ENCODE assay signal across 8 cellular contexts in genomic region chr17:61400786-61401279, GRCh38. TPM values are rescaled to one million over a fixed set of nuclear protein-coding genes. Genes with fewer than 3 reads are reported as not detected.
A peak's percentile ranks its signal among the peaks of the same experiment; 100 is the strongest.
DNase-seq lines count a peak whose midpoint lies in the region; ATAC-seq and TF ChIP-seq lines count a peak whose summit lies in the region.

No MANE protein-coding gene starts in this region.

- peak; percentile 26 for ATAC-seq in memory B cell (ENCODE audit: low read depth)
- no peak for ATAC-seq in GM21381 (IDR thresholded peaks at IDR 0.05; ENCODE audit: unreplicated experiment)

- H3K27ac Mint-ChIP-seq in activated CD4-positive, alpha-beta T cell treated with anti-CD3 and anti-CD28 coated beads, Interleukin-2, amount 10 ng/mL, durations not matched to agents 24 days and 14 days, result peak overlapping the region; percentile 34
- H3K27ac Mint-ChIP-seq in memory B cell, result no peak overlapping the region

- peak overlapping the region; percentile 98 for H3K27ac ChIP-seq in tibial artery

- TF ChIP-seq CTCF in astrocyte of the spinal cord (IDR thresholded peaks at IDR 0.05; ENCODE audit: low read depth, low read length), result no peak
- no peak for TF ChIP-seq CTCF in tibial artery (IDR thresholded peaks at IDR 0.05)

- no peaks in the 10 kb centered on the region for H3K9me3 ChIP-seq in tibial artery

- DNase-seq in activated CD4-positive, alpha-beta T cell treated with anti-CD3 and anti-CD28 coated beads, Interleukin-2, amount 10 ng/mL, durations not matched to agents 24 days and 14 days, result no peak
- no peak for DNase-seq in activated CD4-positive, alpha-beta T cell treated with anti-CD3 and anti-CD28 coated beads, Interleukin-2, amount 50 U/mL, for 48 hours
- DNase-seq in astrocyte of the spinal cord (ENCODE audit: low read depth, low spot score) (no peak), memory B cell (ENCODE audit: low spot score in 2 of 2) (no peak), tibial artery (peak in 1 of 2 donors; percentile 68), NCI-H774 (lab: John Stamatoyannopoulos, UW) (no peak), H4 (ENCODE audit: low spot score) (no peak)

- no peaks in the 10 kb centered on the region for H3K9me3 Mint-ChIP-seq in activated CD4-positive, alpha-beta T cell treated with anti-CD3 and anti-CD28 coated beads, Interleukin-2, amount 10 ng/mL, durations not matched to agents 24 days and 14 days
- peaks cover 2% of the 10 kb centered on the region for H3K9me3 Mint-ChIP-seq in memory B cell

- peaks cover 0 to 67% (median 58%) of the 10 kb centered on the region in 4 donors for H3K4me1 ChIP-seq in tibial artery

- H3K4me3 ChIP-seq in astrocyte of the spinal cord (ENCODE audit: low read depth, low read length) (peak overlapping the region; percentile 49), tibial artery (peak overlapping the region; percentile 77 to 86)

- in situ Hi-C loops in astrocyte of the spinal cord (cut with HindIII; ENCODE audit: low sequenced_read_pairs), result no loop called here

- intact Hi-C loops in activated CD4-positive, alpha-beta T cell treated with anti-CD3 and anti-CD28 coated beads, Interleukin-2, amount 10 ng/mL, durations not matched to agents 24 days and 14 days (cut with micrococcal nuclease), result no loop called here
- intact Hi-C loops in tibial artery (cut with DNase I; ENCODE audit: low total_unique reads), result loop anchor here (5.0 kb wide), 1 partner anchor 499 kb away; no protein-coding TSS in a partner anchor

- H3K36me3 Mint-ChIP-seq in activated CD4-positive, alpha-beta T cell treated with anti-CD3 and anti-CD28 coated beads, Interleukin-2, amount 10 ng/mL, durations not matched to agents 24 days and 14 days (ENCODE audit: low read depth), result peaks cover 5% of the 10 kb centered on the region
- H3K36me3 Mint-ChIP-seq in memory B cell, result peaks cover 4% of the 10 kb centered on the region

- peaks cover 19 to 33% (median 31%) of the 10 kb centered on the region in 3 donors for H3K36me3 ChIP-seq in tibial artery

- peaks cover 0 to 2% of the 10 kb centered on the region in 2 donors for H3K27me3 ChIP-seq in tibial artery

- H3K4me3 Mint-ChIP-seq in activated CD4-positive, alpha-beta T cell treated with anti-CD3 and anti-CD28 coated beads, Interleukin-2, amount 10 ng/mL, durations not matched to agents 24 days and 14 days, result peak overlapping the region; percentile 32
- H3K4me3 Mint-ChIP-seq in memory B cell, result peak overlapping the region; percentile 79

- H3K4me1 Mint-ChIP-seq in activated CD4-positive, alpha-beta T cell treated with anti-CD3 and anti-CD28 coated beads, Interleukin-2, amount 10 ng/mL, durations not matched to agents 24 days and 14 days, result peaks cover 17% of the 10 kb centered on the region
- H3K4me1 Mint-ChIP-seq in memory B cell, result peaks cover 22% of the 10 kb centered on the region

- peaks cover 56% of the 10 kb centered on the region for H3K27me3 Mint-ChIP-seq in activated CD4-positive, alpha-beta T cell treated with anti-CD3 and anti-CD28 coated beads, Interleukin-2, amount 10 ng/mL, durations not matched to agents 24 days and 14 days
- H3K27me3 Mint-ChIP-seq in memory B cell, result peaks cover 22% of the 10 kb centered on the region

RNA-seq across cellular contexts. Expression of gene TBX2, which starts 1.2 kb away (rescaled TPM):
- not detected in 2 replicates for total RNA-seq in activated CD4-positive, alpha-beta T cell treated with anti-CD3 and anti-CD28 coated beads, Interleukin-2, amount 10 ng/mL, durations not matched to agents 24 days and 14 days
- total RNA-seq in H4 (2014; rRNA removed; shearing (Covaris generic)), result 0.95 and 1.5 TPM in 2 replicates

RNA-seq across cellular contexts. Expression of gene TBX4, which starts 51.4 kb away (rescaled TPM):
- total RNA-seq in activated CD4-positive, alpha-beta T cell treated with anti-CD3 and anti-CD28 coated beads, Interleukin-2, amount 10 ng/mL, durations not matched to agents 24 days and 14 days, result not detected in 2 replicates
- not detected in 2 replicates for total RNA-seq in H4 (2014; rRNA removed; shearing (Covaris generic))
